ENCODE assay signal across 9 cellular contexts in genomic region chr14:91996951-91997371, GRCh38. TPM values are rescaled to one million over a fixed set of nuclear protein-coding genes. Genes with fewer than 3 reads are reported as not detected.
A peak's percentile ranks its signal among the peaks of the same experiment; 100 is the strongest.
DNase-seq lines count a peak whose midpoint lies in the region; ATAC-seq, FAIRE-seq and TF ChIP-seq lines count a peak whose summit lies in the region.
"Had no signal": no experiment of that assay in that cellular context is flagged by ENCODE, and none has a peak within 500 bp of the region (broad histone marks: within the 10 kb centered on the region; RNA-seq: fewer than 3 reads in every experiment).

No MANE protein-coding gene starts in this region.

- TF ChIP-seq CTCF in bronchial epithelial cell (IDR thresholded peaks at IDR 0.05; ENCODE audit: insufficient read depth, low read length, severe bottlenecking) = peak; percentile 56
- TF ChIP-seq CTCF in upper lobe of left lung (IDR thresholded peaks at IDR 0.05) = peak; percentile 26 to 68 (median 49)

- H3K27ac ChIP-seq in upper lobe of left lung = peak overlapping the region in 2 of 4 donors; percentile 12 to 14

- no peak for TF ChIP-seq POLR2A in upper lobe of left lung (IDR thresholded peaks at IDR 0.05)

- no peaks in the 10 kb centered on the region for H3K9me3 ChIP-seq in upper lobe of left lung

- H3K27me3 ChIP-seq in bronchial epithelial cell (ENCODE audit: control insufficient read depth, insufficient read depth, low read length) (no peaks in the 10 kb centered on the region), upper lobe of left lung (no peaks in the 10 kb centered on the region)

- 27 to 33% methylated on average over 2 of the region's 2 CpGs for WGBS in upper lobe of left lung, 2 donors

- H3K4me3 ChIP-seq in bronchial epithelial cell (ENCODE audit: low read depth, low read length) (no peak overlapping the region), upper lobe of left lung (no peak overlapping the region)
- H3K4me3 ChIP-seq: skin epidermis had no signal

- DNase-seq in CD1c-positive myeloid dendritic cell (ENCODE audit: extremely low spot score) (peak; percentile 55), GM19240 (ENCODE audit: insufficient read length, low spot score) (peak; percentile 5), NCI-H524 treated with DMSO at 0.1 percent for 48 hours (lab: John Stamatoyannopoulos, UW) (peak; percentile 20), bronchial epithelial cell (ENCODE audit: low read depth) (peak; percentile 81), kidney tubule cell (ENCODE audit: low spot score) (peak; percentile 98), upper lobe of left lung (no peak), NCI-H1930 (lab: John Stamatoyannopoulos, UW) (no peak)

- no peak for TF ChIP-seq EP300 in upper lobe of left lung (IDR thresholded peaks at IDR 0.05)

- FAIRE-seq in bronchial epithelial cell (lab: Jason Lieb, UNC) = no peak

- peaks cover 10 to 23% (median 18%) of the 10 kb centered on the region in 4 donors for H3K4me1 ChIP-seq in upper lobe of left lung

- ATAC-seq in upper lobe of left lung (ENCODE audit: low FRiP score in 2 of 2) = peak; percentile 82 to 95
- no peak for ATAC-seq in HG03565 (IDR thresholded peaks at IDR 0.05; ENCODE audit: unreplicated experiment)

- H3K36me3 ChIP-seq in bronchial epithelial cell (ENCODE audit: control insufficient read depth, insufficient read depth, low read length) (peaks cover 4% of the 10 kb centered on the region), upper lobe of left lung (peaks cover 8 to 47% (median 17%) of the 10 kb centered on the region in 4 donors)

RNA-seq across cellular contexts. Expression of gene TRIP11, which starts 42.9 kb away (rescaled TPM):
- 13.2 and 23.8 TPM in 2 replicates for total RNA-seq in bronchial epithelial cell
- 10 to 100 TPM; 19.2 to 71.8 (median 39.1) TPM for total RNA-seq in upper lobe of left lung

RNA-seq across cellular contexts. Expression of gene FBLN5, which starts 49.5 kb away (rescaled TPM):
- total RNA-seq in bronchial epithelial cell = under 0.01 and 0.26 TPM in 2 replicates
- total RNA-seq in upper lobe of left lung = 100 to 1,000 TPM in 5 of 6 donors, 10 to 100 TPM in 1; 53.8 to 196 (median 133) TPM

Comparison
In these comparisons a context has a peak if more than half of its experiments do, and no peak if none do; other contexts are left out.
1. DNase-seq: peak in CD1c-positive myeloid dendritic cell (single experiment), GM19240 (single experiment), NCI-H524 treated with DMSO at 0.1 percent for 48 hours (single experiment), bronchial epithelial cell (single experiment) and kidney tubule cell (single experiment); none in upper lobe of left lung (0 of 2) and NCI-H1930 (0 of 2).
2. RNA of gene FBLN5, which starts 49.5 kb away (total RNA-seq): 53.8 to 196 TPM in upper lobe of left lung; under 0.01 to 0.26 TPM in bronchial epithelial cell; every median in the first group is over 10 times any median in the second.